In genomic region chr3:116930786-116931185, GRCh38 we compare ENCODE assay signal across 24 cellular contexts.
DNase-seq lines count a peak whose midpoint lies in the region; ATAC-seq, FAIRE-seq and TF ChIP-seq lines count a peak whose summit lies in the region.
"Had no signal": no experiment of that assay in that cellular context is flagged by ENCODE, and none has a peak within 500 bp of the region (broad histone marks: within the 10 kb centered on the region; RNA-seq: fewer than 3 reads in every experiment).

No MANE protein-coding gene starts in this region.

- TF ChIP-seq POLR2A in GM18505 (IDR thresholded peaks at IDR 0.05; ENCODE audit: borderline replicate concordance, extremely low read depth, insufficient read depth, insufficient read length): no peak

- no peaks in the 10 kb centered on the region for H3K36me3 ChIP-seq in SK-N-SH (replicated peaks in 1 of 2; ENCODE audit: control insufficient read depth in 1 of 2, insufficient read depth in 2 of 2, low read length in 1 of 2)
- no peaks in the 10 kb centered on the region for H3K36me3 ChIP-seq in neural progenitor cell
- H3K36me3 ChIP-seq: uterus, WERI-Rb-1 had no signal

- peak overlapping the region; percentile 73 to 93; a peak in 3 of 4 replicates for H3K27ac ChIP-seq in SK-N-SH (ENCODE audit: low read depth in 2 of 2, low read length in 1 of 2)
- H3K27ac ChIP-seq in neural progenitor cell: no peak overlapping the region
- H3K27ac ChIP-seq: uterus, WERI-Rb-1 had no signal

- H3K4me3 ChIP-seq in SK-N-SH (ENCODE audit: low read depth in 2 of 2, low read length in 1 of 2) (no peak overlapping the region), fibroblast of pulmonary artery (replicated peaks; ENCODE audit: low read depth, low read length) (no peak overlapping the region), neural progenitor cell (no peak overlapping the region)
- H3K4me3 ChIP-seq: lung, uterus had no signal

- H3K9ac ChIP-seq in SK-N-SH (no peak overlapping the region), neural progenitor cell (no peak overlapping the region)

- H3K4me2 ChIP-seq in SK-N-SH (peak overlapping the region; percentile 3; the same call in 1 of the 2 replicates), neural progenitor cell (no peak overlapping the region)

- H3K4me1 Mint-ChIP-seq in neural progenitor cell (peaks cover 10% of the 10 kb centered on the region), endothelial cell (ENCODE audit: unreplicated experiment) (no peaks in the 10 kb centered on the region)
- H3K4me1 Mint-ChIP-seq: activated naive CD8-positive, alpha-beta T cell treated with anti-CD3 and anti-CD28 coated beads, Interleukin-2, amount 10 ng/mL, durations not matched to agents 7 days and 5 days; CD8-positive, alpha-beta memory T cell; stimulated activated naive B cell treated with anti-CD40 and anti-IgM and Interleukin-4, amounts not matched to agents 10 μg/mL and 1 μg/mL and 100 μg/mL, for 72 hours had no signal

- H3F3A ChIP-seq in SK-N-SH (replicated peaks; ENCODE audit: insufficient read depth) (peaks cover 8% of the 10 kb centered on the region), neural progenitor cell (ENCODE audit: low read depth) (no peaks in the 10 kb centered on the region)

- no peaks in the 10 kb centered on the region for H3K36me3 Mint-ChIP-seq in neural progenitor cell
- H3K36me3 Mint-ChIP-seq in endothelial cell (ENCODE audit: low read depth, unreplicated experiment): no peaks in the 10 kb centered on the region
- H3K36me3 Mint-ChIP-seq: activated naive CD8-positive, alpha-beta T cell treated with anti-CD3 and anti-CD28 coated beads, Interleukin-2, amount 10 ng/mL, durations not matched to agents 7 days and 5 days; CD8-positive, alpha-beta memory T cell; stimulated activated naive B cell treated with anti-CD40 and anti-IgM and Interleukin-4, amounts not matched to agents 10 μg/mL and 1 μg/mL and 100 μg/mL, for 72 hours had no signal

- H3K9me3 Mint-ChIP-seq in neural progenitor cell: peaks cover 10% of the 10 kb centered on the region
- no peaks in the 10 kb centered on the region for H3K9me3 Mint-ChIP-seq in endothelial cell (ENCODE audit: unreplicated experiment)

- no peak for TF ChIP-seq CTCF in SK-N-SH (IDR thresholded peaks at IDR 0.05)
- TF ChIP-seq CTCF in fibroblast of pulmonary artery (IDR thresholded peaks at IDR 0.05; ENCODE audit: low read length, missing control alignments): no peak
- no peak for TF ChIP-seq CTCF in neural progenitor cell (IDR thresholded peaks at IDR 0.05)
- no peak for TF ChIP-seq CTCF in endothelial cell (IDR thresholded peaks at IDR 0.05; ENCODE audit: unreplicated experiment)

- CTCF ChIA-PET in SK-N-SH (lab: Yijun Ruan, JAX): interaction anchor here (1.0 to 1.6 kb wide), 5 partner anchors 13 to 160 kb away, joined by 3 to 5 read pairs (median 3); no protein-coding TSS in a partner anchor

- H3K27me3 Mint-ChIP-seq in neural progenitor cell (ENCODE audit: insufficient read depth, low read depth) (peaks cover 3% of the 10 kb centered on the region), endothelial cell (ENCODE audit: unreplicated experiment) (peaks cover 1% of the 10 kb centered on the region)
- H3K27me3 Mint-ChIP-seq: activated naive CD8-positive, alpha-beta T cell treated with anti-CD3 and anti-CD28 coated beads, Interleukin-2, amount 10 ng/mL, durations not matched to agents 7 days and 5 days; dendritic cell treated with granulocyte-macrophage colony-stimulating factor and Interleukin-4, amounts not matched to agents 40 ng/mL and 50 ng/mL, for 4 days; stimulated activated naive B cell treated with anti-CD40 and anti-IgM and Interleukin-4, amounts not matched to agents 10 μg/mL and 1 μg/mL and 100 μg/mL, for 72 hours had no signal

- H3K27me3 ChIP-seq in SK-N-SH (ENCODE audit: insufficient read depth) (no peaks in the 10 kb centered on the region), neural progenitor cell (no peaks in the 10 kb centered on the region)
- H3K27me3 ChIP-seq: uterus had no signal

- TF ChIP-seq EP300 in SK-N-SH (IDR thresholded peaks at IDR 0.05; ENCODE audit: borderline replicate concordance in 1 of 2, low read depth in 1 of 2, low read length in 1 of 2): peak in 1 of 2 experiments; percentile 78; a peak in 2 of 4 replicates

- peak overlapping the region; percentile 65 for H2AFZ ChIP-seq in SK-N-SH (ENCODE audit: low read depth)
- H2AFZ ChIP-seq in neural progenitor cell (replicated peaks): no peak overlapping the region

- FAIRE-seq in HTR-8/SVneo (lab: Jason Lieb, UNC): no peak
- FAIRE-seq: islet of Langerhans, small intestine had no signal

- H3K9me2 ChIP-seq in SK-N-SH: no peaks in the 10 kb centered on the region

- POLR2A ChIA-PET in SK-N-SH (lab: Yijun Ruan, JAX): interaction anchor here (0.5 kb wide), 1 partner anchor 160 kb away, joined by 5 read pairs; no protein-coding TSS in a partner anchor

- H3K4me3 Mint-ChIP-seq in neural progenitor cell: no peak overlapping the region
- no peak overlapping the region for H3K4me3 Mint-ChIP-seq in endothelial cell (ENCODE audit: unreplicated experiment)
- H3K4me3 Mint-ChIP-seq: activated naive CD8-positive, alpha-beta T cell treated with anti-CD3 and anti-CD28 coated beads, Interleukin-2, amount 10 ng/mL, durations not matched to agents 7 days and 5 days; CD8-positive, alpha-beta memory T cell; dendritic cell treated with granulocyte-macrophage colony-stimulating factor and Interleukin-4, amounts not matched to agents 40 ng/mL and 50 ng/mL, for 4 days; stimulated activated naive B cell treated with anti-CD40 and anti-IgM and Interleukin-4, amounts not matched to agents 10 μg/mL and 1 μg/mL and 100 μg/mL, for 72 hours had no signal

- no peak for ATAC-seq in GM18505 (IDR thresholded peaks at IDR 0.05; ENCODE audit: unreplicated experiment)
- no peak for ATAC-seq in HG03045 (IDR thresholded peaks at IDR 0.05; ENCODE audit: unreplicated experiment)
- ATAC-seq: stimulated activated naive B cell treated with anti-CD40 and anti-IgM and Interleukin-4, amounts not matched to agents 10 μg/mL and 1 μg/mL and 100 μg/mL, for 72 hours had no signal

- TF ChIP-seq RAD21 in SK-N-SH (IDR thresholded peaks at IDR 0.05; ENCODE audit: low read length): peak; percentile 42

- 34% methylated on average over 5 of the region's 5 CpGs for WGBS in SK-N-SH (ENCODE audit: low lambda C conversion rate)

- peaks cover 28 to 31% of the 10 kb centered on the region in 2 experiments; a peak in 3 of 4 replicates for H3K4me1 ChIP-seq in SK-N-SH (ENCODE audit: control insufficient read depth in 1 of 2, insufficient read depth in 2 of 2, low read depth in 1 of 2, low read length in 1 of 2)
- peaks cover 15% of the 10 kb centered on the region for H3K4me1 ChIP-seq in neural progenitor cell
- H3K4me1 ChIP-seq: uterus had no signal

- H3K27ac Mint-ChIP-seq in neural progenitor cell (peak overlapping the region; percentile 21), endothelial cell (ENCODE audit: unreplicated experiment) (no peak overlapping the region)
- H3K27ac Mint-ChIP-seq: activated naive CD8-positive, alpha-beta T cell treated with anti-CD3 and anti-CD28 coated beads, Interleukin-2, amount 10 ng/mL, durations not matched to agents 7 days and 5 days; CD8-positive, alpha-beta memory T cell; dendritic cell treated with granulocyte-macrophage colony-stimulating factor and Interleukin-4, amounts not matched to agents 40 ng/mL and 50 ng/mL, for 4 days; stimulated activated naive B cell treated with anti-CD40 and anti-IgM and Interleukin-4, amounts not matched to agents 10 μg/mL and 1 μg/mL and 100 μg/mL, for 72 hours had no signal

- DNase-seq in ELF-1 (ENCODE audit: low read depth, low spot score) (peak; percentile 35), SK-N-SH (peak; percentile 39), fibroblast of pulmonary artery (ENCODE audit: low read depth) (peak; percentile 1), neural progenitor cell (ENCODE audit: low spot score) (no peak), endothelial cell (ENCODE audit: low spot score) (no peak), HTR-8/SVneo (ENCODE audit: insufficient read length, low spot score) (no peak)
- DNase-seq: activated naive CD8-positive, alpha-beta T cell treated with anti-CD3 and anti-CD28 coated beads, Interleukin-2, amount 10 ng/mL, durations not matched to agents 7 days and 5 days; CD8-positive, alpha-beta memory T cell; DMS53; GOT3; hippocampal formation; NCI-H526; occipital lobe; RPMI8226; small intestine; stimulated activated CD4-positive, alpha-beta T cell treated with anti-CD3 and anti-CD28 coated beads, Interleukin-2, amount 100 ng/mL, for 48 hours; stimulated activated naive B cell treated with anti-CD40 and anti-IgM and Interleukin-4, amounts not matched to agents 10 μg/mL and 1 μg/mL and 100 μg/mL, for 72 hours; uterus; WERI-Rb-1 had no signal

- H3K79me2 ChIP-seq in SK-N-SH (ENCODE audit: insufficient read depth) (no peaks in the 10 kb centered on the region), neural progenitor cell (ENCODE audit: low read depth) (no peaks in the 10 kb centered on the region)

- H4K20me1 ChIP-seq in SK-N-SH (ENCODE audit: insufficient read depth) (no peaks in the 10 kb centered on the region), neural progenitor cell (ENCODE audit: low read depth) (no peaks in the 10 kb centered on the region)

- H3K9me3 ChIP-seq in SK-N-SH (no peaks in the 10 kb centered on the region), neural progenitor cell (ENCODE audit: low read depth) (no peaks in the 10 kb centered on the region)
- H3K9me3 ChIP-seq: uterus had no signal

TF ChIP-seq in SK-N-SH, 30 proteins besides CTCF, POLR2A, EP300 and RAD21 (continues in another document):
- TF ChIP-seq GATA2 (CRISPR knock-in tag; IDR thresholded peaks at IDR 0.05) (peak; percentile 86), RCOR1 (IDR thresholded peaks at IDR 0.05; ENCODE audit: low read length) (peak; percentile 79; the same call in 1 of the 2 replicates), CHD2 (IDR thresholded peaks at IDR 0.05; ENCODE audit: low read length, partially characterized antibody) (peak; percentile 75), TEAD4 (IDR thresholded peaks at IDR 0.05; ENCODE audit: borderline replicate concordance, insufficient read depth) (no peak), POLR2AphosphoS5 (IDR thresholded peaks at IDR 0.05; ENCODE audit: low read depth, low read length) (no peak), MXI1 (IDR thresholded peaks at IDR 0.05; ENCODE audit: low read depth, low read length) (no peak; the same call in 1 of the 2 replicates), IRF3 (IDR thresholded peaks at IDR 0.05; ENCODE audit: low read depth, low read length) (no peak), NFIC (IDR thresholded peaks at IDR 0.05; ENCODE audit: borderline replicate concordance) (no peak), FOSL2 (IDR thresholded peaks at IDR 0.05; ENCODE audit: borderline replicate concordance, low read depth) (peak; percentile 47; the same call in 1 of the 2 replicates)

Comparison
In these comparisons a context has a peak if more than half of its experiments do, and no peak if none do; other contexts are left out.
1. DNase-seq: peak in ELF-1 (single experiment), SK-N-SH (single experiment) and fibroblast of pulmonary artery (single experiment); none in neural progenitor cell (single experiment), endothelial cell (single experiment) and HTR-8/SVneo (single experiment).